10 cellular contexts compared by ENCODE assay signal in genomic region chr22:37517826-37518450, GRCh38. TPM values are rescaled to one million over a fixed set of nuclear protein-coding genes. Genes with fewer than 3 reads are reported as not detected.
DNase-seq lines count a peak whose midpoint lies in the region; ATAC-seq and TF ChIP-seq lines count a peak whose summit lies in the region.
"Had no signal": no experiment of that assay in that cellular context is flagged by ENCODE, and none has a peak within 500 bp of the region (broad histone marks: within the 10 kb centered on the region; RNA-seq: fewer than 3 reads in every experiment).

No MANE protein-coding gene starts in this region.

- ATAC-seq in upper lobe of right lung (no peak), GM21825 (IDR thresholded peaks at IDR 0.05; ENCODE audit: unreplicated experiment) (no peak)

- TF ChIP-seq CTCF in left ventricle myocardium inferior (IDR thresholded peaks at IDR 0.05; ENCODE audit: borderline replicate concordance) (no peak), upper lobe of right lung (IDR thresholded peaks at IDR 0.05) (no peak)

- H3K27ac ChIP-seq in left ventricle myocardium inferior (replicated peaks) (peak overlapping the region; percentile 92), upper lobe of right lung (no peak overlapping the region)
- H3K27ac ChIP-seq: thoracic aorta had no signal

- peak overlapping the region; percentile 77 for H3K4me3 ChIP-seq in left ventricle myocardium inferior
- no peak overlapping the region for H3K4me3 ChIP-seq in mucosa of stomach (ENCODE audit: low read length)
- H3K4me3 ChIP-seq in upper lobe of right lung = peak overlapping the region; percentile 63

- H3K9ac ChIP-seq in mucosa of stomach (ENCODE audit: low read length) = peak overlapping the region; percentile 72

- no peak for DNase-seq in left ventricle myocardium inferior
- DNase-seq in cardiac septum (ENCODE audit: low spot score) = no peak
- peak; percentile 17 for DNase-seq in dermis blood vessel endothelial cell
- DNase-seq in upper lobe of right lung = no peak
- DNase-seq in SHP77 (lab: John Stamatoyannopoulos, UW) = no peak
- no peak for DNase-seq in midbrain (lab: John Stamatoyannopoulos, UW)
- DNase-seq: effector memory CD4-positive, alpha-beta T cell had no signal

- H3K27me3 ChIP-seq in left ventricle myocardium inferior (ENCODE audit: low read depth) (peaks cover 51% of the 10 kb centered on the region), mucosa of stomach (ENCODE audit: control insufficient read depth, insufficient read depth, low read length) (no peaks in the 10 kb centered on the region), upper lobe of right lung (no peaks in the 10 kb centered on the region)

- H3K4me1 ChIP-seq in left ventricle myocardium inferior = peaks cover 46% of the 10 kb centered on the region
- H3K4me1 ChIP-seq in mucosa of stomach (ENCODE audit: control insufficient read depth, insufficient read depth, low read length) = peaks cover 24% of the 10 kb centered on the region
- peaks cover 11% of the 10 kb centered on the region for H3K4me1 ChIP-seq in upper lobe of right lung

- intact Hi-C loops in left ventricle myocardium inferior (cut with micrococcal nuclease) = no loop called here
- intact Hi-C loops in cardiac septum (cut with DNase I) = no loop called here
- intact Hi-C loops in upper lobe of right lung (cut with DNase I) = no loop called here

- H3K9me3 ChIP-seq in left ventricle myocardium inferior (replicated peaks) (peaks cover 5% of the 10 kb centered on the region), mucosa of stomach (ENCODE audit: control insufficient read depth, low read length) (no peaks in the 10 kb centered on the region), upper lobe of right lung (no peaks in the 10 kb centered on the region)
- H3K9me3 ChIP-seq: thoracic aorta had no signal

- H3K36me3 ChIP-seq in left ventricle myocardium inferior (peaks cover 13% of the 10 kb centered on the region), mucosa of stomach (ENCODE audit: control insufficient read depth, insufficient read depth, low read length) (no peaks in the 10 kb centered on the region), upper lobe of right lung (no peaks in the 10 kb centered on the region)
- H3K36me3 ChIP-seq: thoracic aorta had no signal

RNA-seq across cellular contexts. Expression of gene CARD10, which starts 1.3 kb away (rescaled TPM):
- 9.0 TPM for total RNA-seq in left ventricle myocardium inferior
- total RNA-seq in cardiac septum = 6.0 TPM
- total RNA-seq in dermis blood vessel endothelial cell = 55.8 and 61.6 TPM in 2 replicates
- 17.0 TPM for total RNA-seq in upper lobe of right lung

RNA-seq across cellular contexts. Expression of gene MFNG, which starts 31.8 kb away (rescaled TPM):
- total RNA-seq in left ventricle myocardium inferior (11.8 TPM), cardiac septum (5.3 TPM), dermis blood vessel endothelial cell (163 and 228 TPM in 2 replicates), upper lobe of right lung (53.5 TPM)

RNA-seq across cellular contexts. Expression of gene CDC42EP1, which starts 42.3 kb away (rescaled TPM):
- 17.7 TPM for total RNA-seq in left ventricle myocardium inferior
- total RNA-seq in cardiac septum = 18.8 TPM
- 22.6 and 25.8 TPM in 2 replicates for total RNA-seq in dermis blood vessel endothelial cell
- 73.9 TPM for total RNA-seq in upper lobe of right lung
